ENCODE assay signal across 8 cellular contexts in the genomic region with DNA sequence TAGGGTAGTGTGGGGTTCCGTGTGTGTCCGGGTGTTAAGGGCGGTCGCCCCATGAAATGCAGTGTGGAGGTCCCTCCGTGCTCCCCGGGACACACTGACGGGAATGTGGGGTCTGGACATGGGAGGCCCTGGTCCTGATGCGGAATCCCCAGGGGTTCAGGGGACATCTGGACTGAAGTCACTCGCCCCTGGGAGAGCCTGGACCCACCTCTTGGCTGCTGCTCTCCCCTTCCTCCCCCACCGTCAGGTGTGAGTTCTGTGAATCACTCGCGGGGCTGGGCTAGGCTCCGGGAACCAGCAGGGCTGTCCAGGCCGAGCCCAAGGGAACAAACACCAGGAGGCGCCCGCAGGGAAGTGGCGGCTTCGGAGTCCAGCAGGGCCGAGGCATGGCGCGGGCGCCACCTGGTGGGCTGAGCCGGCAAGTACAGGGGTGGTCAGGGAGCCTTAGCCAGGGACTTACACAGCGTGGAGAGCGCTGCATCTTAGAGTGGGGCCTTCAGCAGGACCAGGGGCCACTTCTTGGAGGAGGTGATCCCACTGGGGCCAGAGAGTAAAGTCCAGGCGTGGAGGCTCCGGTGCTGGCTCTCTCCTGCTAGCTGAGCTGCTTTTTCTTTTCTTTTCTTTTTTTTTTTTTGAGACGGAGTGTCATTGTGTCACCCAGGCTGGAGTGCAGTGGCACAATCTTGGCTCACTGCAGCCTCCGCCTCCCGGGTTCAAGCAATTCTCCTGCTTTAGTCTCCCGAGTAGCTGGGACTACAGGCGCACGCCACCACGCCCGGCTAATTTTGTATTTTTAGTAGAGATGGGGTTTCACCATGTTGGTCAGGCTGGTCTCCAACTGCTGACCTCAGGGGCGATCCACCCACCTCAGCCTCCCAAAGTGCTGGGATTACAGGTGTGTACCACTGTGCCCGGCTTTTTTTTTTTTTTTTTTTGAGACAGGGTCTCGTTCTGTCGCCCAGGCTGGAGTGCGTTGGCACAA. TPM values are rescaled to one million over a fixed set of nuclear protein-coding genes. Genes with fewer than 3 reads are reported as not detected.
A peak's percentile ranks its signal among the peaks of the same experiment; 100 is the strongest.
DNase-seq lines count a peak whose midpoint lies in the region; ATAC-seq and TF ChIP-seq lines count a peak whose summit lies in the region.

No MANE protein-coding gene starts in this region.

- peaks cover 12% of the 10 kb centered on the region for H3K36me3 ChIP-seq in right atrium auricular region

- no peaks in the 10 kb centered on the region for H3K27me3 ChIP-seq in right atrium auricular region

- H3K4me1 Mint-ChIP-seq in T-helper 17 cell, result peaks cover 12% of the 10 kb centered on the region

- ATAC-seq in HG02840 (IDR thresholded peaks at IDR 0.05; ENCODE audit: low FRiP score, unreplicated experiment) (peak; percentile 70), T-helper 17 cell (peak; percentile 68), GM19324 (IDR thresholded peaks at IDR 0.05; ENCODE audit: low FRiP score, unreplicated experiment) (no peak)

- H3K9me3 ChIP-seq in T-helper 17 cell (ENCODE audit: control insufficient read depth, low read length, poor library complexity, severe bottlenecking), result no peaks in the 10 kb centered on the region
- no peaks in the 10 kb centered on the region for H3K9me3 ChIP-seq in right atrium auricular region

- TF ChIP-seq CTCF in GM12801 (IDR thresholded peaks at IDR 0.05; ENCODE audit: extremely low read depth, insufficient read length) (peak; percentile 18), right atrium auricular region (IDR thresholded peaks at IDR 0.05) (peak; percentile 99), retinal pigment epithelial cell (conservative IDR thresholded peaks at IDR 0.05; ENCODE audit: low read depth, low read length) (peak; percentile 99)

- H3K36me3 Mint-ChIP-seq in T-helper 17 cell (ENCODE audit: low read depth), result no peaks in the 10 kb centered on the region

- H3K27me3 Mint-ChIP-seq in T-helper 17 cell, result peaks cover 24% of the 10 kb centered on the region

- peak overlapping the region in 1 of 2 donors; percentile 33 for H3K27ac ChIP-seq in right atrium auricular region

- H3K4me3 Mint-ChIP-seq in T-helper 17 cell, result peak overlapping the region; percentile 41

- DNase-seq in NCI-H1694 (lab: John Stamatoyannopoulos, UW) (peak; percentile 82), T-helper 17 cell (peak; percentile 71 to 88 (median 72)), amniotic epithelial cell (ENCODE audit: low read depth) (peak; percentile 85), right atrium auricular region (ENCODE audit: low spot score) (peak; percentile 95), retinal pigment epithelial cell (ENCODE audit: low read depth) (peak; percentile 62)

- peak overlapping the region; percentile 14 for H3K27ac Mint-ChIP-seq in T-helper 17 cell

- H3K4me3 ChIP-seq in right atrium auricular region (no peak overlapping the region), retinal pigment epithelial cell (ENCODE audit: low read length) (no peak overlapping the region)

- peaks cover 0 to 37% of the 10 kb centered on the region in 2 donors for H3K4me1 ChIP-seq in right atrium auricular region

RNA-seq across cellular contexts. Expression of gene WTIP, which starts 20.1 kb away (rescaled TPM):
- total RNA-seq in T-helper 17 cell, result under 1 TPM; 0.08 to 0.10 TPM
- 10 to 100 TPM in 1 of 2 donors, 1 to 10 TPM in 1; 8.3 to 32.3 TPM for total RNA-seq in right atrium auricular region

Comparison
In these comparisons a context has a peak if more than half of its experiments do, and no peak if none do; other contexts are left out.
1. CTCF ChIP-seq: peak in every context shown above with its lines; median percentile 99 in right atrium auricular region; 99 in retinal pigment epithelial cell; 18 in GM12801.
2. RNA of gene WTIP, which starts 20.1 kb away (total RNA-seq): 8.3 to 32.3 TPM in right atrium auricular region; 0.08 to 0.10 TPM in T-helper 17 cell; every median in the first group is over 4 times any median in the second.
3. Peak in every context shown above with its lines, with median percentiles within 50 percentile points of each other: DNase-seq.